In genomic region chr12:27818421-27818918, GRCh38 we compare ENCODE assay signal across 1 cellular context.
TF ChIP-seq lines count a peak whose summit lies in the region.

No MANE protein-coding gene starts in this region.

TF ChIP-seq in K562, 482 proteins besides CTCF, POLR2A, EP300 and RAD21 (continued from another document and continues in another):
- TF ChIP-seq ELK1 (CRISPR knock-in tag; IDR thresholded peaks at IDR 0.05) = no peak
- TF ChIP-seq RAD51 (IDR thresholded peaks at IDR 0.05; ENCODE audit: borderline replicate concordance, low read depth) = no peak
- no peak for TF ChIP-seq MLX (CRISPR knock-in tag; conservative IDR thresholded peaks at IDR 0.05)
- peak; percentile 91 for TF ChIP-seq ZNF584 (CRISPR knock-in tag; IDR thresholded peaks at IDR 0.05; ENCODE audit: low read depth)
- TF ChIP-seq TEAD2 (tag; IDR thresholded peaks at IDR 0.05) = peak; percentile 78; the same call in 1 of the 2 replicates
- TF ChIP-seq SRF (CRISPR knock-in tag; IDR thresholded peaks at IDR 0.05) = no peak
- no peak for TF ChIP-seq SPI1 (IDR thresholded peaks at IDR 0.05; ENCODE audit: borderline replicate concordance, low read depth, low read length)
- TF ChIP-seq GMEB1 (CRISPR knock-in tag; IDR thresholded peaks at IDR 0.05) = no peak
- no peak for TF ChIP-seq MEF2A (IDR thresholded peaks at IDR 0.05; ENCODE audit: control insufficient read depth, low read depth, low read length)
- no peak for TF ChIP-seq SNRNP70 (optimal IDR thresholded peaks at IDR 0.05; ENCODE audit: low read depth, low read length)
- TF ChIP-seq TAF1 (IDR thresholded peaks at IDR 0.05; ENCODE audit: control insufficient read depth, extremely low read depth, insufficient read depth, low read length, severe bottlenecking) = no peak
- TF ChIP-seq ZNF75A (CRISPR knock-in tag; IDR thresholded peaks at IDR 0.05) = no peak
- no peak for TF ChIP-seq FOXO4 (CRISPR knock-in tag; IDR thresholded peaks at IDR 0.05)
- no peak for TF ChIP-seq POLR3G (IDR thresholded peaks at IDR 0.05; ENCODE audit: extremely low read depth, insufficient read length, insufficient replicate concordance)
- no peak for TF ChIP-seq NFYB (IDR thresholded peaks at IDR 0.05; ENCODE audit: extremely low read depth, insufficient read length)
- no peak for TF ChIP-seq THRAP3 (IDR thresholded peaks at IDR 0.05; ENCODE audit: borderline replicate concordance)
- TF ChIP-seq ZKSCAN3 (CRISPR knock-in tag; IDR thresholded peaks at IDR 0.05) = no peak
- no peak for TF ChIP-seq THRA (IDR thresholded peaks at IDR 0.05)
- no peak for TF ChIP-seq ZNF609 (CRISPR knock-in tag; IDR thresholded peaks at IDR 0.05; ENCODE audit: borderline replicate concordance)
- no peak for TF ChIP-seq RBBP5 (IDR thresholded peaks at IDR 0.05; ENCODE audit: borderline replicate concordance, insufficient read depth, low read length, poor library complexity, severe bottlenecking)
- no peak for TF ChIP-seq NELFE (IDR thresholded peaks at IDR 0.05; ENCODE audit: insufficient read depth, insufficient read length)
- TF ChIP-seq RCOR1 (IDR thresholded peaks at IDR 0.05; ENCODE audit: borderline replicate concordance in 1 of 2, low read depth in 2 of 2, low read length in 2 of 2) = no peak
- TF ChIP-seq KLF6 (CRISPR knock-in tag; IDR thresholded peaks at IDR 0.05; ENCODE audit: borderline replicate concordance) = peak; percentile 94
- TF ChIP-seq FOXJ2 (tag; IDR thresholded peaks at IDR 0.05) = no peak
- TF ChIP-seq ETS2 (tag; IDR thresholded peaks at IDR 0.05; ENCODE audit: borderline replicate concordance, poor library complexity, severe bottlenecking) = no peak
- TF ChIP-seq WHSC1 (IDR thresholded peaks at IDR 0.05; ENCODE audit: low read length) = no peak
- TF ChIP-seq HNRNPLL (IDR thresholded peaks at IDR 0.05; ENCODE audit: low read depth, low read length, poor library complexity, severe bottlenecking) = no peak
- TF ChIP-seq MAFF (IDR thresholded peaks at IDR 0.05; ENCODE audit: low read length) = peak; percentile 45; the same call in 1 of the 2 replicates
- TF ChIP-seq U2AF1 (optimal IDR thresholded peaks at IDR 0.05; ENCODE audit: low read depth, low read length) = no peak
- TF ChIP-seq STAT6 (CRISPR knock-in tag; IDR thresholded peaks at IDR 0.05) = no peak
- TF ChIP-seq NR2C2 (CRISPR knock-in tag; IDR thresholded peaks at IDR 0.05) = no peak
- TF ChIP-seq NR2C2 (tag; IDR thresholded peaks at IDR 0.05) = peak; percentile 44; the same call in 1 of the 2 replicates
- peak; percentile 86 for TF ChIP-seq TSHZ1 (CRISPR knock-in tag; IDR thresholded peaks at IDR 0.05)
- peak; percentile 66 for TF ChIP-seq ATF4 (CRISPR knock-in tag; IDR thresholded peaks at IDR 0.05)
- peak; percentile 85 for TF ChIP-seq ZNF79 (CRISPR knock-in tag; IDR thresholded peaks at IDR 0.05; ENCODE audit: low read depth)
- peak; percentile 95 for TF ChIP-seq ZNF668 (CRISPR knock-in tag; IDR thresholded peaks at IDR 0.05)
- no peak for TF ChIP-seq RBFOX2 (IDR thresholded peaks at IDR 0.05; ENCODE audit: low read depth, low read length)
- TF ChIP-seq DDX20 (tag; IDR thresholded peaks at IDR 0.05; ENCODE audit: low read depth) = peak; percentile 88
- TF ChIP-seq SRSF1 (IDR thresholded peaks at IDR 0.05; ENCODE audit: low read depth, low read length) = no peak
- TF ChIP-seq TEAD4 (IDR thresholded peaks at IDR 0.05; ENCODE audit: low read length) = no peak
- no peak for TF ChIP-seq TEAD4 (CRISPR knock-in tag; IDR thresholded peaks at IDR 0.05; ENCODE audit: borderline replicate concordance)
- peak; percentile 41; the same call in 1 of the 2 replicates for TF ChIP-seq POLR2H (tag; IDR thresholded peaks at IDR 0.05; ENCODE audit: low read depth)
- no peak for TF ChIP-seq KDM2B (CRISPR knock-in tag; IDR thresholded peaks at IDR 0.05)
- TF ChIP-seq PCBP1 (IDR thresholded peaks at IDR 0.05; ENCODE audit: low read depth, low read length, poor library complexity, severe bottlenecking) = no peak
- TF ChIP-seq ZNF143 (CRISPR knock-in tag; IDR thresholded peaks at IDR 0.05) = no peak
- TF ChIP-seq IRF1 (CRISPR knock-in tag; IDR thresholded peaks at IDR 0.05; ENCODE audit: borderline replicate concordance) = no peak
